In genomic region chr7:100126239-100126930, GRCh38 we compare ENCODE assay signal across 7 cellular contexts. TPM values are rescaled to one million over a fixed set of nuclear protein-coding genes. Genes with fewer than 3 reads are reported as not detected.
DNase-seq lines count a peak whose midpoint lies in the region; ATAC-seq and TF ChIP-seq lines count a peak whose summit lies in the region.

No MANE protein-coding gene starts in this region.

- no peak for TF ChIP-seq POLR2A in right lobe of liver (IDR thresholded peaks at IDR 0.05)

- WGBS in right lobe of liver (ENCODE audit: insufficient coverage, low coverage, low lambda C conversion rate, missing lambda C conversion rate) = 9% methylated on average over 28 of the region's 29 CpGs

- TF ChIP-seq CTCF in astrocyte of the spinal cord (IDR thresholded peaks at IDR 0.05; ENCODE audit: low read depth, low read length) (no peak), right lobe of liver (IDR thresholded peaks at IDR 0.05) (no peak), tibial artery (IDR thresholded peaks at IDR 0.05) (peak in 1 of 2 experiments; percentile 16)

- peak overlapping the region; percentile 81 for H3K4me3 ChIP-seq in astrocyte of the spinal cord (ENCODE audit: low read depth, low read length)
- peak overlapping the region; percentile 80 to 85 (median 82) for H3K4me3 ChIP-seq in right lobe of liver
- peak overlapping the region; percentile 68 to 88 for H3K4me3 ChIP-seq in tibial artery

- intact Hi-C loops in right lobe of liver (cut with DNase I) = no loop called here
- intact Hi-C loops in tibial artery (cut with DNase I; ENCODE audit: low total_unique reads) = loop anchor here (2.0 kb wide), 1 partner anchor 26 kb away; the partner anchor contains the start of genes AP4M1 and MCM7

- H3K4me1 ChIP-seq in right lobe of liver (peaks cover 0 to 22% (median 0%) of the 10 kb centered on the region in 4 donors), tibial artery (peaks cover 0 to 35% (median 14%) of the 10 kb centered on the region in 4 donors)

- in situ Hi-C loops in astrocyte of the spinal cord (cut with HindIII; ENCODE audit: low sequenced_read_pairs) = no loop called here

- no peaks in the 10 kb centered on the region for H3K9me3 ChIP-seq in right lobe of liver
- H3K9me3 ChIP-seq in tibial artery = no peaks in the 10 kb centered on the region

- peak; percentile 24 for ATAC-seq in GM19324 (IDR thresholded peaks at IDR 0.05; ENCODE audit: low FRiP score, unreplicated experiment)
- peak; percentile 19 for ATAC-seq in HG03135 (IDR thresholded peaks at IDR 0.05; ENCODE audit: unreplicated experiment)
- ATAC-seq in right lobe of liver = peak in 3 of 4 donors; percentile 30 to 36 (median 35)

- H3K36me3 ChIP-seq in right lobe of liver = no peaks in the 10 kb centered on the region
- peaks cover 0 to 27% (median 4%) of the 10 kb centered on the region in 3 donors for H3K36me3 ChIP-seq in tibial artery

- no peak for DNase-seq in astrocyte of the spinal cord (ENCODE audit: low read depth, low spot score)
- no peak for DNase-seq in right lobe of liver
- DNase-seq in tibial artery = no peak
- DNase-seq in T-helper 9 cell = no peak
- DNase-seq in NCI-H226 = no peak

- peak overlapping the region; percentile 87 to 97 (median 91) for H3K27ac ChIP-seq in right lobe of liver
- peak overlapping the region; percentile 82 to 87 for H3K27ac ChIP-seq in tibial artery

- H3K27me3 ChIP-seq in right lobe of liver (no peaks in the 10 kb centered on the region), tibial artery (no peaks in the 10 kb centered on the region)

RNA-seq across cellular contexts. Expression of gene MBLAC1, which starts 0.4 kb away (rescaled TPM):
- total RNA-seq in right lobe of liver = 1 to 10 TPM in 3 of 6 experiments, under 1 TPM in 3; 0.35 to 2.7 (median 1.1) TPM

RNA-seq across cellular contexts. Expression of gene CNPY4, which starts 7.0 kb away (rescaled TPM):
- 1 to 10 TPM; 2.9 to 4.9 (median 3.9) TPM for total RNA-seq in right lobe of liver

RNA-seq across cellular contexts. Expression of gene TAF6, which starts 7.2 kb away (rescaled TPM):
- 10 to 100 TPM; 11.1 to 27.2 (median 15.8) TPM for total RNA-seq in right lobe of liver

RNA-seq across cellular contexts. Expression of gene LAMTOR4, which starts 22.3 kb away (rescaled TPM):
- 10 to 100 TPM; 35.8 to 66.6 (median 44.9) TPM for total RNA-seq in right lobe of liver

RNA-seq across cellular contexts. Expression of gene AP4M1, which starts 24.9 kb away (rescaled TPM):
- total RNA-seq in right lobe of liver = 1 to 10 TPM; 2.7 to 7.3 (median 4.3) TPM
